In the genomic region with DNA sequence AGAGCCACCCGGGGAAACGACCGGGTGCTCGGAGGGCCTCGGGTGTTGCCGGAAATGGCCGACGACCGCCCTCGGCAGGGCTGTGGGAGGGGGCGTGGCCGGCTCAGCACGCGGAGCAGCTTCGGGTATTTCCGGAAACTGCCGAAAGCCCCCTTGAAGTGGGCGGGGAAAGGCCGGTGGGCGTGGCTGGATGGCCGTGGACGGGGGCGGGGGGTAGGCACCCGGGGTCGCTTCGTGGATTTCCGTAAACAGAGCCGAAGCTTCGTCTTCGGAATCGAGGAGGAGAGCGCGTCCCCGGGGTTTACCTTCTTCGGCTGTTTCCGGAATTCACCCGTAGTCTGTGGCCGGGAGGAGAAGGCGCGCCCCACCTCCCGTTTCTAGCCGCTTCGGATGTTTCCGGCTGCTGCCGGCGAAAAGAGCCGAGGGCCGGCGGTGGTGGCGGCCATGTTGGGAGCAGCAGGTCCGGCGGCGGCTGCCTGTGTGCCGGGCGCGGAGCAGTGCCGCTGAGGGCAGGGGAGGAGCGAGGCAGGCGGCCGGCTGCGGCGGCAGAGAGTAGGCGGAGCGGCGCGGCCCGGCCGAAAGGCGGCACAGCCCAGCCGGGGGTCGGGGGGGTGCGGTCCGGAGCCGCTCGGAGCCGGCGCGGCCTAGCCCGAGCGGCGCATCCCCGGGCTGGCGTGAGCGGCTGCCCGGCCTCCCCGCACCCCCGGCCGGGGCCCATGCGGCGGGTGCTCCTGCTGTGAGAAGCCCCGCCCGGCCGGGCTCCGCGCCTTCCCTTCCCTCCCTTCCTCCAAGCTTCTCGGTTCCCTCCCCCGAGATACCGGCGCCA, we compare ENCODE assay signal across 8 cellular contexts.
DNase-seq lines count a peak whose midpoint lies in the region; ATAC-seq and TF ChIP-seq lines count a peak whose summit lies in the region.

A gene (plus strand): TSS at position 429 of the 826 bp plus-strand sequence. CDS start 397 bp downstream, at position 826.

- ATAC-seq in GM19035 (IDR thresholded peaks at IDR 0.05; ENCODE audit: unreplicated experiment) (peak; percentile 80), HG03354 (IDR thresholded peaks at IDR 0.05; ENCODE audit: poor library complexity, severe bottlenecking, unreplicated experiment) (peak; percentile 78)
- peak; percentile 86 to 87 for ATAC-seq in activated CD4-positive, CD25-positive, alpha-beta regulatory T cell treated with anti-CD3 and anti-CD28 coated beads, Interleukin-2, amount 50 U/mL, for 24 hours

- TF ChIP-seq CTCF in AG09319 (IDR thresholded peaks at IDR 0.05; ENCODE audit: low read depth, low read length), result no peak

- DNase-seq in AG09319 (ENCODE audit: extremely low read depth, low read depth) (peak; percentile 94), NCI-H446 treated with DMSO at 0.1 percent for 48 hours (lab: John Stamatoyannopoulos, UW) (peak; percentile 98), cerebellar cortex (ENCODE audit: low spot score) (peak; percentile 99), iris pigment epithelial cell (ENCODE audit: low read depth) (peak; percentile 96)
- peak; percentile 100 for DNase-seq in stimulated activated CD4-positive, alpha-beta T cell treated with anti-CD3 and anti-CD28 coated beads, Interleukin-12 subunit alpha, Interleukin-12 subunit beta, amount 100 ng/mL, for 4 hours

Comparison
In these comparisons a context has a peak if more than half of its experiments do, and no peak if none do; other contexts are left out.
1. Peak in every context shown above with its lines: DNase-seq and ATAC-seq.